ENCODE assay signal across 8 cellular contexts in the genomic region with DNA sequence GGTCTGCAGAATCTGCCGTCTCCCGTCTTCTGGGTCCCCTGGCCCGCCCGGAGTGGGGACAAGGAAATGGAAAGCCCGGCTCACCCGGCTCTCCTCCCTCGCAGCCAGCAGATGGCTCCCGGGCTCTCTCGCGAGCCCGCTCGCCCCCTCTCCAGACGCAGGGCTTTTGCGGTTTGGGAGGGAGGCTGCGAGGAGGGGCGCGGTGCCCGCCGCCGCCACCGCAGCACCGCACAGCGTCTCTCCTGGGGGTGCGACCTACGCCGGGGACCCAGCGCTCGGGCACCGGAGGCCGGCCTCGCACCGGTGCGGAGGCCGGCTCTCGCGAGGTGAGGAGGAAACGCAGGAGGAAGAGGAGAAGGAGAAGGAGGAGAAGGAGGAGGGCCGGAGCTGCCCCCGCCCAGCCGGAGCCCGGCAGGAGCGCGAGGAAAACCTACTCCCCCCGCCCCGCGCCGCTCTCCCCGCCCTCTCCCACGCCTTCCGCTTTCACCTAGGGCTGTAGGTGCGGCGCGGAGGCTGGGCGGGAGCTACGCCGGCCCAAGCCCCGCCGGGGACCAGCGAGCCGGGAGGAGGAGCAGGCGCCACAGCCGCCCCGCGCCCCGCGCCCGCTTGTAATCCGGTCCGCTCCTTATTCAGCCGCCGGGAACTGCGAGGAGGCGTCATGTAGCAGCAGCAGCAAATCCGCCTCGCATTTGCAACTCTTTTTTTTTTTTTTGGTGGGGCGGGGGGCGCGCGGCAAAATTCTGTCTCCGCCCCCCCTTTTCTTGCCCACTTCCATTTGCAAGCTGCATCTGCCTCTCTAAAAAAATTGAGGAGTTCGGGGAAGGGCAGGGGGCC. TPM values are rescaled to one million over a fixed set of nuclear protein-coding genes. Genes with fewer than 3 reads are reported as not detected.
DNase-seq lines count a peak whose midpoint lies in the region; ATAC-seq, FAIRE-seq and TF ChIP-seq lines count a peak whose summit lies in the region.

Gene CARMIL1 (plus strand): TSS at position 461 of the 834 bp plus-strand sequence. CDS start 422 bp downstream, outside the sequence.

- H3K4me3 ChIP-seq in AG04449 (ENCODE audit: low read depth, low read length): peak within 1 kb of the TSS; percentile 71
- H3K4me3 ChIP-seq in keratinocyte (ENCODE audit: control insufficient read depth in 2 of 3, extremely low read depth in 1 of 3, insufficient read depth in 2 of 3, low read depth in 1 of 3, low read length in 3 of 3): peak within 1 kb of the TSS; percentile 90 to 98 (median 96)

- peak within 1 kb of the TSS; percentile 93 for H3K9ac ChIP-seq in keratinocyte (ENCODE audit: control insufficient read depth, extremely low read depth, insufficient read depth, low read length)

- H3K36me3 Mint-ChIP-seq in activated B cell treated with CpG ODN at 0.5 μM for 24 hours (ENCODE audit: low read depth): no peaks in the 10 kb centered on the region
- H3K36me3 Mint-ChIP-seq in central memory CD8-positive, alpha-beta T cell (ENCODE audit: insufficient read depth): peaks cover 8% of the 10 kb centered on the region

- H3K9me3 Mint-ChIP-seq in activated B cell treated with CpG ODN at 0.5 μM for 24 hours: no peaks in the 10 kb centered on the region
- H3K9me3 Mint-ChIP-seq in central memory CD8-positive, alpha-beta T cell: no peaks in the 10 kb centered on the region

- POLR2A ChIA-PET in AG04449 (lab: Yijun Ruan, JAX) (no interaction called here), activated B cell treated with CpG ODN at 0.5 μM for 24 hours (lab: Charles Lee) (interaction anchor here (0.5 to 3.3 kb wide), 12 partner anchors 15 to 759 kb away, joined by 3 to 15 read pairs (median 5); no protein-coding TSS in a partner anchor)

- H3K36me3 ChIP-seq in keratinocyte (ENCODE audit: control insufficient read depth in 2 of 2, extremely low read depth in 1 of 2, insufficient read depth in 2 of 2, low read length in 2 of 2): no peaks in the 10 kb centered on the region

- peak within 1 kb of the TSS; percentile 91 for H3K27ac ChIP-seq in keratinocyte (ENCODE audit: control insufficient read depth, insufficient read depth, low read length)

- H3K4me1 ChIP-seq in keratinocyte (ENCODE audit: control insufficient read depth, extremely low read depth, insufficient read depth, low read length): peaks cover 23% of the 10 kb centered on the region

- H3K27me3 Mint-ChIP-seq in activated B cell treated with CpG ODN at 0.5 μM for 24 hours: no peaks in the 10 kb centered on the region
- H3K27me3 Mint-ChIP-seq in central memory CD8-positive, alpha-beta T cell: peaks cover 9% of the 10 kb centered on the region

- H3K27ac Mint-ChIP-seq in activated B cell treated with CpG ODN at 0.5 μM for 24 hours: peak within 1 kb of the TSS; percentile 65
- H3K27ac Mint-ChIP-seq in central memory CD8-positive, alpha-beta T cell (ENCODE audit: low read depth): peak within 1 kb of the TSS; percentile 19

- intact Hi-C loops in activated B cell treated with CpG ODN at 0.5 μM for 24 hours (cut with micrococcal nuclease): loop anchor here (1.0 to 5.0 kb wide), 6 partner anchors 14 to 683 kb away; partner anchors contain the start of gene TRIM38

- no peak for DNase-seq in AG04449 (ENCODE audit: low read depth, low spot score)
- DNase-seq in NCI-H2171 treated with DMSO at 0.1 percent for 48 hours (lab: John Stamatoyannopoulos, UW): peak; percentile 94
- peak; percentile 62 for DNase-seq in activated B cell treated with CpG ODN at 0.5 μM for 24 hours
- DNase-seq in central memory CD8-positive, alpha-beta T cell (ENCODE audit: low spot score in 2 of 2): peak; percentile 24 to 38
- DNase-seq in keratinocyte (ENCODE audit: low read depth, low spot score): no peak
- DNase-seq in stimulated activated CD4-positive, alpha-beta T cell treated with anti-CD3 and anti-CD28 coated beads, Interleukin-12 subunit alpha, Interleukin-12 subunit beta, amount 100 ng/mL, for 48 hours (ENCODE audit: low read depth in 2 of 3, low spot score in 1 of 3): peak; percentile 51 to 72 (median 57)

- dilution Hi-C loops in keratinocyte (cut with MboI; ENCODE audit: extremely low pct_ligation_motif_present, low sequenced_read_pairs): no loop called here

- peak within 1 kb of the TSS; percentile 93 for H3K4me2 ChIP-seq in keratinocyte (ENCODE audit: control insufficient read depth, extremely low read depth, insufficient read depth, low read depth, low read length)

- CTCF ChIA-PET in AG04449 (lab: Yijun Ruan, JAX) (interaction anchor here (0.7 to 7.1 kb wide), 44 partner anchors 9 to 323 kb away, joined by 3 to 119 read pairs (median 4); no protein-coding TSS in a partner anchor), activated B cell treated with CpG ODN at 0.5 μM for 24 hours (lab: Charles Lee) (interaction anchor here (0.7 to 4.9 kb wide), 22 partner anchors 8 to 278 kb away, joined by 3 to 121 read pairs (median 4); no protein-coding TSS in a partner anchor)

- no peaks in the 10 kb centered on the region for H3K9me3 ChIP-seq in keratinocyte (ENCODE audit: control insufficient read depth, low read depth, low read length)

- TF ChIP-seq CTCF in AG04449 (IDR thresholded peaks at IDR 0.05; ENCODE audit: insufficient read depth, low read length, missing control alignments) (peak; percentile 73), activated B cell treated with CpG ODN at 0.5 μM for 24 hours (IDR thresholded peaks at IDR 0.05) (no peak), keratinocyte (optimal IDR thresholded peaks at IDR 0.05 in 1 of 3, IDR thresholded peaks at IDR 0.05 in 1 of 3, conservative IDR thresholded peaks at IDR 0.05 in 1 of 3; ENCODE audit: extremely low read depth in 1 of 3, insufficient read depth in 2 of 3, low read length in 3 of 3) (peak; percentile 39 to 74 (median 60))

- no peaks in the 10 kb centered on the region for H3K27me3 ChIP-seq in keratinocyte (ENCODE audit: control insufficient read depth, extremely low read depth, insufficient read depth, low read length)

- H3K4me1 Mint-ChIP-seq in activated B cell treated with CpG ODN at 0.5 μM for 24 hours: peaks cover 34% of the 10 kb centered on the region
- H3K4me1 Mint-ChIP-seq in central memory CD8-positive, alpha-beta T cell: peaks cover 36% of the 10 kb centered on the region

- H4K20me1 ChIP-seq in keratinocyte (ENCODE audit: control insufficient read depth, extremely low read depth, insufficient read depth, low read length): no peaks in the 10 kb centered on the region

- H2AFZ ChIP-seq in keratinocyte (ENCODE audit: control insufficient read depth, low read length): peak within 1 kb of the TSS; percentile 97

- ATAC-seq in GM18867 (IDR thresholded peaks at IDR 0.05; ENCODE audit: unreplicated experiment): peak; percentile 79
- peak; percentile 73 for ATAC-seq in HG03095 (IDR thresholded peaks at IDR 0.05; ENCODE audit: unreplicated experiment)
- ATAC-seq in activated B cell treated with CpG ODN at 0.5 μM for 24 hours (ENCODE audit: low read depth): peak; percentile 82
- ATAC-seq in central memory CD8-positive, alpha-beta T cell (replicated peaks; ENCODE audit: extremely low read depth, poor library complexity, severe bottlenecking): peak; percentile 69

- peaks cover 33% of the 10 kb centered on the region for H3K79me2 ChIP-seq in keratinocyte (ENCODE audit: control insufficient read depth, insufficient read depth, low read length)

- FAIRE-seq in keratinocyte (lab: Jason Lieb, UNC): no peak

- H3K4me3 Mint-ChIP-seq in activated B cell treated with CpG ODN at 0.5 μM for 24 hours: peak within 1 kb of the TSS; percentile 87
- peak within 1 kb of the TSS; percentile 84 for H3K4me3 Mint-ChIP-seq in central memory CD8-positive, alpha-beta T cell

- H3K9me1 ChIP-seq in keratinocyte (ENCODE audit: control insufficient read depth, extremely low read depth, insufficient read depth, low read length): no peaks in the 10 kb centered on the region

RNA-seq across cellular contexts. Expression of gene CARMIL1, which starts in this region (rescaled TPM):
- 3.4 and 3.6 TPM in 2 replicates for total RNA-seq in activated B cell treated with CpG ODN at 0.5 μM for 24 hours
- 13.9 to 18.9 TPM (median 13.9 TPM) in 3 replicates for polyA plus RNA-seq in keratinocyte
- 9.6 TPM for polyA plus RNA-seq in keratinocyte (2011; ENCODE audit: low read depth)
- 10.8 and 16.1 TPM in 2 replicates for polyA plus RNA-seq in keratinocyte (2011; cell fraction: cytosol; rRNA removed)
- 23.0 and 24.5 TPM in 2 replicates for polyA plus RNA-seq in keratinocyte (2011; cell fraction: nucleus; rRNA removed)
- polyA plus RNA-seq in keratinocyte (2012; ENCODE audit: low replicate concordance): 12.9 and 18.1 TPM in 2 replicates
- 9.4 to 28.2 TPM (median 16.1 TPM) in 3 replicates for polyA minus RNA-seq in keratinocyte
- polyA minus RNA-seq in keratinocyte (2011; cell fraction: cytosol; rRNA and poly(A)+ RNA removed): 12.3 TPM
- polyA minus RNA-seq in keratinocyte (2011; cell fraction: nucleus; rRNA and poly(A)+ RNA removed): 20.3 and 40.6 TPM in 2 replicates

Comparison
In these comparisons a context has a peak if more than half of its experiments do, and no peak if none do; other contexts are left out.
1. DNase-seq: peak in NCI-H2171 treated with DMSO at 0.1 percent for 48 hours (single experiment), activated B cell treated with CpG ODN at 0.5 μM for 24 hours (single experiment), central memory CD8-positive, alpha-beta T cell (2 of 2) and stimulated activated CD4-positive, alpha-beta T cell treated with anti-CD3 and anti-CD28 coated beads, Interleukin-12 subunit alpha, Interleukin-12 subunit beta, amount 100 ng/mL, for 48 hours (3 of 3); none in AG04449 (single experiment) and keratinocyte (single experiment).
2. Peak in every context shown above with its lines, with median percentiles within 50 percentile points of each other: ATAC-seq.